ENCODE assay signal across 8 cellular contexts in genomic region chr3:139343895-139344856, GRCh38. TPM values are rescaled to one million over a fixed set of nuclear protein-coding genes. Genes with fewer than 3 reads are reported as not detected.
A peak's percentile ranks its signal among the peaks of the same experiment; 100 is the strongest.
DNase-seq lines count a peak whose midpoint lies in the region; ATAC-seq and TF ChIP-seq lines count a peak whose summit lies in the region.

Gene MRPS22 (plus strand): TSS chr3:139344020. CDS start chr3:139344027, 7 bp downstream.

- POLR2A ChIA-PET in AG04449 (lab: Yijun Ruan, JAX) (interaction anchor here (0.7 to 1.0 kb wide), 2 partner anchors 10 to 45 kb away, joined by 3 to 5 read pairs; partner anchors contain the start of gene COPB2), WTC11 (lab: Charles Lee) (no interaction called here)

- no peak within 1 kb of the TSS; the same call in 1 of the 2 replicates for H3K4me3 Mint-ChIP-seq in WTC11

- peaks cover 31% of the 10 kb centered on the region for H3K27me3 Mint-ChIP-seq in WTC11 (ENCODE audit: low read depth)

- no peaks in the 10 kb centered on the region; the same call in 1 of the 2 replicates for H3K4me1 Mint-ChIP-seq in WTC11

- H3K4me3 ChIP-seq in AG04449 (ENCODE audit: low read depth, low read length), result peak within 1 kb of the TSS; percentile 90

- peak; percentile 66 for DNase-seq in AG04449 (ENCODE audit: low read depth, low spot score)
- peak; percentile 87 for DNase-seq in NCI-H226
- peak; percentile 74 for DNase-seq in WTC11 (ENCODE audit: low spot score)
- DNase-seq in caudate nucleus (lab: John Stamatoyannopoulos, UW), result peak; percentile 15 to 94 (median 80)
- DNase-seq in iris pigment epithelial cell (ENCODE audit: low read depth), result peak; percentile 96
- peak; percentile 66 to 68 for DNase-seq in stimulated activated CD4-positive, alpha-beta T cell treated with anti-CD3 and anti-CD28 coated beads, Interleukin-12 subunit alpha, Interleukin-12 subunit beta, amount 100 ng/mL, for 24 hours (ENCODE audit: low read depth in 2 of 2)

- no peak within 1 kb of the TSS for H3K27ac Mint-ChIP-seq in WTC11

- TF ChIP-seq CTCF in AG04449 (IDR thresholded peaks at IDR 0.05; ENCODE audit: insufficient read depth, low read length, missing control alignments) (no peak), WTC11 (IDR thresholded peaks at IDR 0.05) (no peak)

- CTCF ChIA-PET in AG04449 (lab: Yijun Ruan, JAX), result interaction anchor here (1.0 to 5.2 kb wide), 5 partner anchors 11 to 428 kb away, joined by 3 to 35 read pairs (median 5); no protein-coding TSS in a partner anchor
- CTCF ChIA-PET in WTC11 (lab: Charles Lee), result interaction anchor here (0.6 to 1.7 kb wide), 4 partner anchors 10 to 408 kb away, joined by 3 to 8 read pairs (median 4); no protein-coding TSS in a partner anchor

- peaks cover 5% of the 10 kb centered on the region for H3K9me3 Mint-ChIP-seq in WTC11

- H3K27ac ChIP-seq in caudate nucleus (ENCODE audit: low read depth, low read length), result peak within 1 kb of the TSS; percentile 74

- H3K36me3 Mint-ChIP-seq in WTC11, result peaks cover 15% of the 10 kb centered on the region

- ATAC-seq in GM18909 (IDR thresholded peaks at IDR 0.05; ENCODE audit: poor library complexity, unreplicated experiment) (peak; percentile 98), HG03175 (IDR thresholded peaks at IDR 0.05; ENCODE audit: unreplicated experiment) (peak; percentile 99), WTC11 (peak; percentile 94)

TF ChIP-seq in WTC11, 78 proteins besides CTCF, POLR2A, EP300 and RAD21:
- TF ChIP-seq, protein P1, sequence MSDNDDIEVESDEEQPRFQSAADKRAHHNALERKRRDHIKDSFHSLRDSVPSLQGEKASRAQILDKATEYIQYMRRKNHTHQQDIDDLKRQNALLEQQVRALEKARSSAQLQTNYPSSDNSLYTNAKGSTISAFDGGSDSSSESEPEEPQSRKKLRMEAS (CRISPR knock-in tag; IDR thresholded peaks at IDR 0.05), result peak; percentile 51; the same call in 1 of the 2 replicates
- TF ChIP-seq, protein P2, sequence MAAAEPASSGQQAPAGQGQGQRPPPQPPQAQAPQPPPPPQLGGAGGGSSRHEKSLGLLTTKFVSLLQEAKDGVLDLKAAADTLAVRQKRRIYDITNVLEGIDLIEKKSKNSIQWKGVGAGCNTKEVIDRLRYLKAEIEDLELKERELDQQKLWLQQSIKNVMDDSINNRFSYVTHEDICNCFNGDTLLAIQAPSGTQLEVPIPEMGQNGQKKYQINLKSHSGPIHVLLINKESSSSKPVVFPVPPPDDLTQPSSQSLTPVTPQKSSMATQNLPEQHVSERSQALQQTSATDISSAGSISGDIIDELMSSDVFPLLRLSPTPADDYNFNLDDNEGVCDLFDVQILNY (CRISPR knock-in tag; IDR thresholded peaks at IDR 0.05), result peak; percentile 68; the same call in 1 of the 2 replicates
- no peak for TF ChIP-seq JUN (CRISPR knock-in tag; IDR thresholded peaks at IDR 0.05)
- TF ChIP-seq, protein P3, sequence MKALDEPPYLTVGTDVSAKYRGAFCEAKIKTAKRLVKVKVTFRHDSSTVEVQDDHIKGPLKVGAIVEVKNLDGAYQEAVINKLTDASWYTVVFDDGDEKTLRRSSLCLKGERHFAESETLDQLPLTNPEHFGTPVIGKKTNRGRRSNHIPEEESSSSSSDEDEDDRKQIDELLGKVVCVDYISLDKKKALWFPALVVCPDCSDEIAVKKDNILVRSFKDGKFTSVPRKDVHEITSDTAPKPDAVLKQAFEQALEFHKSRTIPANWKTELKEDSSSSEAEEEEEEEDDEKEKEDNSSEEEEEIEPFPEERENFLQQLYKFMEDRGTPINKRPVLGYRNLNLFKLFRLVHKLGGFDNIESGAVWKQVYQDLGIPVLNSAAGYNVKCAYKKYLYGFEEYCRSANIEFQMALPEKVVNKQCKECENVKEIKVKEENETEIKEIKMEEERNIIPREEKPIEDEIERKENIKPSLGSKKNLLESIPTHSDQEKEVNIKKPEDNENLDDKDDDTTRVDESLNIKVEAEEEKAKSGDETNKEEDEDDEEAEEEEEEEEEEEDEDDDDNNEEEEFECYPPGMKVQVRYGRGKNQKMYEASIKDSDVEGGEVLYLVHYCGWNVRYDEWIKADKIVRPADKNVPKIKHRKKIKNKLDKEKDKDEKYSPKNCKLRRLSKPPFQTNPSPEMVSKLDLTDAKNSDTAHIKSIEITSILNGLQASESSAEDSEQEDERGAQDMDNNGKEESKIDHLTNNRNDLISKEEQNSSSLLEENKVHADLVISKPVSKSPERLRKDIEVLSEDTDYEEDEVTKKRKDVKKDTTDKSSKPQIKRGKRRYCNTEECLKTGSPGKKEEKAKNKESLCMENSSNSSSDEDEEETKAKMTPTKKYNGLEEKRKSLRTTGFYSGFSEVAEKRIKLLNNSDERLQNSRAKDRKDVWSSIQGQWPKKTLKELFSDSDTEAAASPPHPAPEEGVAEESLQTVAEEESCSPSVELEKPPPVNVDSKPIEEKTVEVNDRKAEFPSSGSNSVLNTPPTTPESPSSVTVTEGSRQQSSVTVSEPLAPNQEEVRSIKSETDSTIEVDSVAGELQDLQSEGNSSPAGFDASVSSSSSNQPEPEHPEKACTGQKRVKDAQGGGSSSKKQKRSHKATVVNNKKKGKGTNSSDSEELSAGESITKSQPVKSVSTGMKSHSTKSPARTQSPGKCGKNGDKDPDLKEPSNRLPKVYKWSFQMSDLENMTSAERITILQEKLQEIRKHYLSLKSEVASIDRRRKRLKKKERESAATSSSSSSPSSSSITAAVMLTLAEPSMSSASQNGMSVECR (CRISPR knock-in tag; IDR thresholded peaks at IDR 0.05; ENCODE audit: borderline replicate concordance), result peak; percentile 55; the same call in 1 of the 2 replicates
- 0 out of 2 replicates have a peak, but pooled peaks have one; percentile 15 for TF ChIP-seq NFATC4 (CRISPR knock-in tag; IDR thresholded peaks at IDR 0.05)
- peak; percentile 52 for TF ChIP-seq GABPB1 (CRISPR knock-in tag; IDR thresholded peaks at IDR 0.05)
- peak; percentile 75 for TF ChIP-seq NR2C2 (CRISPR knock-in tag; IDR thresholded peaks at IDR 0.05)
- TF ChIP-seq FOXP4 (CRISPR knock-in tag; IDR thresholded peaks at IDR 0.05), result no peak
- TF ChIP-seq FOXK1 (CRISPR knock-in tag; IDR thresholded peaks at IDR 0.05), result 0 out of 2 replicates have a peak, but pooled peaks have one; percentile 43
- peak; percentile 51 for TF ChIP-seq CREM (CRISPR knock-in tag; IDR thresholded peaks at IDR 0.05)
- TF ChIP-seq RORB (CRISPR knock-in tag; IDR thresholded peaks at IDR 0.05), result no peak

RNA-seq across cellular contexts. Expression of gene MRPS22, which starts in this region (rescaled TPM):
- total RNA-seq in WTC11 (2021), result 43.3 to 44.6 TPM (median 43.5 TPM) in 3 replicates

Comparison
In these comparisons a context has a peak if more than half of its experiments do, and no peak if none do; other contexts are left out.
1. Peak in every context shown above with its lines: DNase-seq, ATAC-seq, H3K4me3 ChIP-seq and H3K27ac ChIP-seq.